Comparison of ENCODE assay signal across 8 cellular contexts in genomic region chr7:87345962-87346371, GRCh38. TPM values are rescaled to one million over a fixed set of nuclear protein-coding genes. Genes with fewer than 3 reads are reported as not detected.
DNase-seq lines count a peak whose midpoint lies in the region; ATAC-seq and TF ChIP-seq lines count a peak whose summit lies in the region.

No MANE protein-coding gene starts in this region.

- ATAC-seq in CD4-positive, alpha-beta T cell (ENCODE audit: poor library complexity): peak; percentile 16
- ATAC-seq in GM23338: no peak
- ATAC-seq in RWPE2 (ENCODE audit: low read depth): no peak
- peak; percentile 3 for ATAC-seq in omental fat pad (ENCODE audit: low FRiP score)
- no peak for ATAC-seq in GM21717 (IDR thresholded peaks at IDR 0.05; ENCODE audit: unreplicated experiment)

- no peak for DNase-seq in CD4-positive, alpha-beta T cell
- no peak for DNase-seq in GM23338 (ENCODE audit: low spot score)
- DNase-seq in RWPE2 (ENCODE audit: low spot score): no peak
- no peak for DNase-seq in esophagus squamous epithelium (lab: John Stamatoyannopoulos, UW)
- DNase-seq in omental fat pad (ENCODE audit: low spot score): no peak
- no peak for DNase-seq in posterior cingulate gyrus
- no peak for DNase-seq in NCI-H82 treated with DMSO at 0.1 percent for 48 hours (lab: John Stamatoyannopoulos, UW; ENCODE audit: unreplicated experiment)

- H4K20me1 ChIP-seq in GM23338 (replicated peaks; ENCODE audit: insufficient read depth): no peaks in the 10 kb centered on the region

- H3K4me1 ChIP-seq in GM23338 (ENCODE audit: insufficient read depth) (peaks cover 24% of the 10 kb centered on the region), RWPE2 (ENCODE audit: insufficient read depth, poor library complexity, severe bottlenecking) (peaks cover 19% of the 10 kb centered on the region), esophagus squamous epithelium (peaks cover 10 to 67% (median 23%) of the 10 kb centered on the region in 3 donors)

- H3K4me3 Mint-ChIP-seq in CD4-positive, alpha-beta T cell: peak overlapping the region; percentile 93
- H3K4me3 Mint-ChIP-seq in GM23338: peak overlapping the region; percentile 88

- peaks cover 55% of the 10 kb centered on the region for H3K36me3 Mint-ChIP-seq in CD4-positive, alpha-beta T cell (ENCODE audit: low read depth)
- H3K36me3 Mint-ChIP-seq in GM23338 (ENCODE audit: low read depth): peaks cover 40% of the 10 kb centered on the region

- no peaks in the 10 kb centered on the region for H3F3A ChIP-seq in GM23338 (replicated peaks; ENCODE audit: low read depth)

- H3K9me3 Mint-ChIP-seq in CD4-positive, alpha-beta T cell: no peaks in the 10 kb centered on the region
- H3K9me3 Mint-ChIP-seq in GM23338: peaks cover 9% of the 10 kb centered on the region; the same call in 2 of the 3 replicates

- no peak for TF ChIP-seq POLR2A in esophagus squamous epithelium (IDR thresholded peaks at IDR 0.05)

- peak overlapping the region; percentile 94 for H3K27ac Mint-ChIP-seq in CD4-positive, alpha-beta T cell
- H3K27ac Mint-ChIP-seq in GM23338: peak overlapping the region; percentile 58; the same call in 1 of the 2 replicates

- H3K27me3 ChIP-seq in CD4-positive, alpha-beta T cell (ENCODE audit: control insufficient read depth, insufficient read depth, low read length): no peaks in the 10 kb centered on the region
- peaks cover 6% of the 10 kb centered on the region; the same call in 1 of the 2 replicates for H3K27me3 ChIP-seq in GM23338 (ENCODE audit: insufficient read depth)
- H3K27me3 ChIP-seq in RWPE2 (ENCODE audit: insufficient read depth, poor library complexity, severe bottlenecking): no peaks in the 10 kb centered on the region
- no peaks in the 10 kb centered on the region for H3K27me3 ChIP-seq in esophagus squamous epithelium

- CTCF ChIA-PET in CD4-positive, alpha-beta T cell (lab: Charles Lee): interaction anchor here (1.5 to 1.9 kb wide), 2 partner anchors 33 to 34 kb away, joined by 3 to 7 read pairs; no protein-coding TSS in a partner anchor

- H3K27me3 Mint-ChIP-seq in CD4-positive, alpha-beta T cell: no peaks in the 10 kb centered on the region
- H3K27me3 Mint-ChIP-seq in GM23338 (ENCODE audit: insufficient read depth, low read depth, poor library complexity): peaks cover 6% of the 10 kb centered on the region

- H3K36me3 ChIP-seq in GM23338 (ENCODE audit: insufficient read depth) (peaks cover 9% of the 10 kb centered on the region), RWPE2 (ENCODE audit: low read depth) (peaks cover 27% of the 10 kb centered on the region), esophagus squamous epithelium (peaks cover 2 to 33% (median 14%) of the 10 kb centered on the region in 3 donors)

- H3K4me1 Mint-ChIP-seq in CD4-positive, alpha-beta T cell (ENCODE audit: low read depth): peaks cover 68% of the 10 kb centered on the region
- peaks cover 34% of the 10 kb centered on the region for H3K4me1 Mint-ChIP-seq in GM23338

- intact Hi-C loops in CD4-positive, alpha-beta T cell (cut with DNase I, micrococcal nuclease): loop anchor here (2.0 to 10.0 kb wide), 4 partner anchors 33 to 529 kb away; partner anchors contain the start of genes DBF4 (in 1 of the 2), SLC25A40 (in 1 of the 2) and TMEM243 (in 1 of the 2)
- intact Hi-C loops in esophagus squamous epithelium (cut with DNase I): no loop called here
- intact Hi-C loops in posterior cingulate gyrus (cut with DNase I): loop anchor here (5.0 to 10.0 kb wide), 3 partner anchors 131 to 531 kb away; partner anchors contain the start of genes DBF4, DMTF1, SLC25A40 and TMEM243

- H3K27ac ChIP-seq in CD4-positive, alpha-beta T cell (ENCODE audit: low read depth, low read length): peak overlapping the region; percentile 36
- H3K27ac ChIP-seq in GM23338 (ENCODE audit: low read depth): no peak overlapping the region
- H3K27ac ChIP-seq in RWPE2 (ENCODE audit: poor library complexity, severe bottlenecking): peak overlapping the region; percentile 77
- peak overlapping the region; percentile 83 to 94 (median 93) for H3K27ac ChIP-seq in esophagus squamous epithelium

- H3K9me2 ChIP-seq in GM23338 (ENCODE audit: insufficient read depth): no peaks in the 10 kb centered on the region

- no peak for TF ChIP-seq CTCF in CD4-positive, alpha-beta T cell (IDR thresholded peaks at IDR 0.05)
- TF ChIP-seq CTCF in GM23338 (conservative IDR thresholded peaks at IDR 0.05; ENCODE audit: low read depth in 2 of 2) (no peak), RWPE2 (IDR thresholded peaks at IDR 0.05; ENCODE audit: poor library complexity, severe bottlenecking) (no peak), esophagus squamous epithelium (IDR thresholded peaks at IDR 0.05) (no peak), omental fat pad (IDR thresholded peaks at IDR 0.05) (no peak)

- H3K79me2 ChIP-seq in GM23338 (replicated peaks; ENCODE audit: insufficient read depth): no peaks in the 10 kb centered on the region

- peak overlapping the region; percentile 98 for H2AFZ ChIP-seq in GM23338

- POLR2A ChIA-PET in CD4-positive, alpha-beta T cell (lab: Charles Lee): interaction anchor here (0.7 to 2.7 kb wide), 13 partner anchors 15 to 530 kb away, joined by 3 to 27 read pairs (median 6); partner anchors contain the start of genes ABCB1, DBF4, DMTF1 and SLC25A40

- 6 to 11% methylated on average over 8 of the region's 8 CpGs for WGBS in esophagus squamous epithelium, 2 donors

- peak overlapping the region; percentile 88 for H3K4me2 ChIP-seq in GM23338

- H3K9me3 ChIP-seq in CD4-positive, alpha-beta T cell (ENCODE audit: control insufficient read depth, low read length): no peaks in the 10 kb centered on the region
- no peaks in the 10 kb centered on the region for H3K9me3 ChIP-seq in RWPE2 (ENCODE audit: severe bottlenecking)
- no peaks in the 10 kb centered on the region for H3K9me3 ChIP-seq in esophagus squamous epithelium

- H3K4me3 ChIP-seq in GM23338 (peak overlapping the region; percentile 63), RWPE2 (ENCODE audit: severe bottlenecking) (peak overlapping the region; percentile 67), esophagus squamous epithelium (peak overlapping the region; percentile 45 to 82 (median 74))

TF ChIP-seq in GM23338, 12 proteins besides CTCF, POLR2A, EP300 and RAD21:
- no peak for TF ChIP-seq CREB1 (CRISPR knock-in tag; IDR thresholded peaks at IDR 0.05; ENCODE audit: low read depth)
- TF ChIP-seq, protein P1, sequence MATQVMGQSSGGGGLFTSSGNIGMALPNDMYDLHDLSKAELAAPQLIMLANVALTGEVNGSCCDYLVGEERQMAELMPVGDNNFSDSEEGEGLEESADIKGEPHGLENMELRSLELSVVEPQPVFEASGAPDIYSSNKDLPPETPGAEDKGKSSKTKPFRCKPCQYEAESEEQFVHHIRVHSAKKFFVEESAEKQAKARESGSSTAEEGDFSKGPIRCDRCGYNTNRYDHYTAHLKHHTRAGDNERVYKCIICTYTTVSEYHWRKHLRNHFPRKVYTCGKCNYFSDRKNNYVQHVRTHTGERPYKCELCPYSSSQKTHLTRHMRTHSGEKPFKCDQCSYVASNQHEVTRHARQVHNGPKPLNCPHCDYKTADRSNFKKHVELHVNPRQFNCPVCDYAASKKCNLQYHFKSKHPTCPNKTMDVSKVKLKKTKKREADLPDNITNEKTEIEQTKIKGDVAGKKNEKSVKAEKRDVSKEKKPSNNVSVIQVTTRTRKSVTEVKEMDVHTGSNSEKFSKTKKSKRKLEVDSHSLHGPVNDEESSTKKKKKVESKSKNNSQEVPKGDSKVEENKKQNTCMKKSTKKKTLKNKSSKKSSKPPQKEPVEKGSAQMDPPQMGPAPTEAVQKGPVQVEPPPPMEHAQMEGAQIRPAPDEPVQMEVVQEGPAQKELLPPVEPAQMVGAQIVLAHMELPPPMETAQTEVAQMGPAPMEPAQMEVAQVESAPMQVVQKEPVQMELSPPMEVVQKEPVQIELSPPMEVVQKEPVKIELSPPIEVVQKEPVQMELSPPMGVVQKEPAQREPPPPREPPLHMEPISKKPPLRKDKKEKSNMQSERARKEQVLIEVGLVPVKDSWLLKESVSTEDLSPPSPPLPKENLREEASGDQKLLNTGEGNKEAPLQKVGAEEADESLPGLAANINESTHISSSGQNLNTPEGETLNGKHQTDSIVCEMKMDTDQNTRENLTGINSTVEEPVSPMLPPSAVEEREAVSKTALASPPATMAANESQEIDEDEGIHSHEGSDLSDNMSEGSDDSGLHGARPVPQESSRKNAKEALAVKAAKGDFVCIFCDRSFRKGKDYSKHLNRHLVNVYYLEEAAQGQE (IDR thresholded peaks at IDR 0.05; ENCODE audit: unreplicated experiment): no peak
- TF ChIP-seq JUNB (IDR thresholded peaks at IDR 0.05; ENCODE audit: unreplicated experiment): no peak
- TF ChIP-seq EZH2 (IDR thresholded peaks at IDR 0.05; ENCODE audit: low read depth, unreplicated experiment): no peak

RNA-seq across cellular contexts. Expression of gene CROT, which starts 0.5 kb away (rescaled TPM):
- 1 to 10 TPM; 8.5 to 8.6 TPM for total RNA-seq in CD4-positive, alpha-beta T cell
- 10.4 and 14.0 TPM in 2 replicates for total RNA-seq in GM23338 (2014; rRNA removed; shearing (Covaris generic))
- polyA plus RNA-seq in GM23338 (2016; fragmentation: Nextera tagmentation; extraction: Ambion mirVana): 6.6 and 8.9 TPM in 2 replicates
- 10 to 100 TPM; 34.5 to 42.2 (median 36.1) TPM for total RNA-seq in esophagus squamous epithelium
- total RNA-seq in omental fat pad: 10 to 100 TPM in 3 of 4 donors, 1 to 10 TPM in 1; 3.0 to 29.5 (median 11.9) TPM

Comparison
In these comparisons a context has a peak if more than half of its experiments do, and no peak if none do; other contexts are left out.
1. ATAC-seq: peak in CD4-positive, alpha-beta T cell (single experiment) and omental fat pad (single experiment); none in GM23338 (single experiment), RWPE2 (single experiment) and GM21717 (single experiment).
2. Peak in every context shown above with its lines, with median percentiles within 50 percentile points of each other: H3K4me3 ChIP-seq.